13 cellular contexts compared by ENCODE assay signal in the genomic region with DNA sequence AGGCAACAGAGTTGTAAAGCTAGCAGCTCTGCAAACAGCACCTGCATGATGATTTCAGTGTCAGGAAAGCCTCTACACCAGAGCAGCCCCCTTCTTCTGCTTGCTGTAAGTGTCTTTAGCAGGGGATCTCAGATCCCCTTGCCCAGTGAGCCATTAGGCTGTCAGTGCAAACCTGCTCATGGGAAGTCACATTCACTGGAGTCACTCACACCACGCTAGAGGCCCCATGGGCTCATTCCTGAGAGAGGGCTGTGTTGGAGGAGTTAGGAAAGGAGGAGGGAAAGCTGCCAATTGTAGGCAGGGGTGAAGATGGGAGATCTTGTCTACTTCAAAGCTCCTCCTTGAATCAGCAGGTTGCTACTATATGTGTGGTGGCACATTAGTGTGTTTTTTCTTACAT.
"Had no signal": no experiment of that assay in that cellular context is flagged by ENCODE, and none has a peak within 500 bp of the region (broad histone marks: within the 10 kb centered on the region; RNA-seq: fewer than 3 reads in every experiment).

No MANE protein-coding gene starts in this region.

- H3K9me3 Mint-ChIP-seq: activated naive CD4-positive, alpha-beta T cell treated with anti-CD3 and anti-CD28 coated beads, Interleukin-2, amount 50 U/mL, for 72 hours; stimulated activated naive CD8-positive, alpha-beta T cell treated with anti-CD3 and anti-CD28 coated beads, Interleukin-15, Interleukin-2, amounts not matched to agents 100 ng/mL and 50 ng/mL, for 24 hours had no signal

- H3K36me3 Mint-ChIP-seq: activated naive CD4-positive, alpha-beta T cell treated with anti-CD3 and anti-CD28 coated beads, Interleukin-2, amount 50 U/mL, for 72 hours had no signal

- DNase-seq: activated CD4-positive, alpha-beta T cell treated with anti-CD3 and anti-CD28 coated beads, Interleukin-2, amount 50 U/mL, for 4 hours; activated CD4-positive, CD25-positive, alpha-beta regulatory T cell; activated effector memory CD4-positive, alpha-beta T cell treated with Interleukin-2 at 50 U/mL for 16 hours; activated T-cell treated with anti-CD3 and anti-CD28 coated beads, Interleukin-2, amount 50 U/mL, for 1 hour; dermis blood vessel endothelial cell; erythroblast; hypothalamus; kidney glomerular epithelial cell; pancreas; stimulated activated CD4-positive, alpha-beta T cell treated with anti-CD3 and anti-CD28 coated beads, Interleukin-4, amount 100 ng/mL, for 24 hours; upper lobe of right lung had no signal

- H3K36me3 ChIP-seq: pancreas, upper lobe of right lung had no signal

- H3K4me3 Mint-ChIP-seq: stimulated activated naive CD8-positive, alpha-beta T cell treated with anti-CD3 and anti-CD28 coated beads, Interleukin-15, Interleukin-2, amounts not matched to agents 100 ng/mL and 50 ng/mL, for 24 hours had no signal

- H3K9me3 ChIP-seq: pancreas, upper lobe of right lung had no signal

- H3K27ac Mint-ChIP-seq: activated naive CD4-positive, alpha-beta T cell treated with anti-CD3 and anti-CD28 coated beads, Interleukin-2, amount 50 U/mL, for 72 hours; stimulated activated naive CD8-positive, alpha-beta T cell treated with anti-CD3 and anti-CD28 coated beads, Interleukin-15, Interleukin-2, amounts not matched to agents 100 ng/mL and 50 ng/mL, for 24 hours had no signal

- ATAC-seq: activated naive CD4-positive, alpha-beta T cell treated with anti-CD3 and anti-CD28 coated beads, Interleukin-2, amount 50 U/mL, for 72 hours; pancreas; upper lobe of right lung had no signal

- H3K27me3 ChIP-seq: pancreas, upper lobe of right lung had no signal

- H3K27ac ChIP-seq: pancreas, upper lobe of right lung had no signal

- H3K4me1 ChIP-seq: upper lobe of right lung had no signal

- H3K4me3 ChIP-seq: pancreas, upper lobe of right lung had no signal
